Comparison of ENCODE assay signal across 27 cellular contexts in the genomic region with DNA sequence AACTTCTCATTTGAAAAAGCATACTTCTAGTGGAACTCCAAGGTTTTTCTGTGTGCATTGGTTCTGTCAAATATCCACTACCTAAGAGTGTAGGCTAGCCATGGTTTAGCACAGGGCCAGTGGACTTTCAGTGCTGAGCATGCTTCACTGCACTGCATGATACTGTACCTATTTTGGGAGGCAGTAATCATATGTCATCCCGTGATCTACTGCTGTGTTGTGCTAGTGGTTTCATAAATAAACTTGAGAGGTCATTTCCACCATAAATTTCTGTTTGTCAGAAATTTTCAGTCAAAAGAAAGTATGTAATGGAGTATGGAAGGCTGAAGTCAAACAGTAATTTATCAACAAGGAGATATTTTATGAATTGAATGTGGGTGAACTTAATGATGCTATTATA.
DNase-seq lines count a peak whose midpoint lies in the region; ATAC-seq and TF ChIP-seq lines count a peak whose summit lies in the region.
"Had no signal": no experiment of that assay in that cellular context is flagged by ENCODE, and none has a peak within 500 bp of the region (broad histone marks: within the 10 kb centered on the region; RNA-seq: fewer than 3 reads in every experiment).

No MANE protein-coding gene starts in this region.

- DNase-seq in NCI-H1417 (lab: John Stamatoyannopoulos, UW) (peak in 2 of 3 experiments; percentile 0 to 57), NCI-H1417 treated with DMSO at 0.1 percent for 48 hours (lab: John Stamatoyannopoulos, UW) (no peak), trophoblast cell (no peak), mesendoderm (no peak), omental fat pad (ENCODE audit: low spot score) (no peak)
- DNase-seq: activated B cell treated with CpG ODN at 0.5 μM for 24 hours; activated CD4-positive, alpha-beta T cell treated with anti-CD3 and anti-CD28 coated beads, Interleukin-2, amount 50 U/mL, for 48 hours; activated CD8-positive, alpha-beta memory T cell treated with anti-CD3 and anti-CD28 coated beads, Interleukin-2, amount 50 U/mL, for 4 hours; activated naive CD8-positive, alpha-beta T cell treated with anti-CD3 and anti-CD28 coated beads for 36 hours; caudate nucleus; CD4-positive, CD25-positive, alpha-beta regulatory T cell; DMS 273 treated with DMSO at 0.1 percent for 48 hours; glutamatergic neuron; HCEC 1CT; KG1; NCI-H1694; small intestine; stimulated activated CD4-positive, alpha-beta T cell treated with anti-CD3 and anti-CD28 coated beads, Interleukin-2, amount 100 ng/mL, for 24 hours; SW 1271; T1000; upper lobe of right lung had no signal

- no peak overlapping the region for H3K4me2 ChIP-seq in trophoblast cell (ENCODE audit: low read length)
- H3K4me2 ChIP-seq in mesendoderm (ENCODE audit: low read length) = no peak overlapping the region

- H3K36me3 ChIP-seq in trophoblast cell (ENCODE audit: control insufficient read depth in 1 of 2, insufficient read depth in 2 of 2, low read length in 2 of 2) (no peaks in the 10 kb centered on the region), mesendoderm (ENCODE audit: control insufficient read depth, insufficient read depth, low read length) (no peaks in the 10 kb centered on the region)
- H3K36me3 ChIP-seq: ascending aorta, neutrophil, upper lobe of right lung had no signal

- H3K27me3 ChIP-seq in trophoblast cell (ENCODE audit: insufficient read depth, low read length) (no peaks in the 10 kb centered on the region), mesendoderm (ENCODE audit: insufficient read depth, low read length, poor library complexity) (no peaks in the 10 kb centered on the region)
- H3K27me3 ChIP-seq: ascending aorta, neutrophil, upper lobe of right lung had no signal

- H2AFZ ChIP-seq in trophoblast cell (ENCODE audit: insufficient read depth, low read length, poor library complexity) = no peak overlapping the region

- no peak overlapping the region for H4K91ac ChIP-seq in trophoblast cell (ENCODE audit: low read depth, low read length)

- H2BK5ac ChIP-seq in trophoblast cell (ENCODE audit: low read depth, low read length, poor library complexity) = no peak overlapping the region
- no peak overlapping the region for H2BK5ac ChIP-seq in mesendoderm (ENCODE audit: low read length)

- H4K8ac ChIP-seq in trophoblast cell (ENCODE audit: low read depth, low read length) (no peak overlapping the region), mesendoderm (ENCODE audit: low read depth, low read length) (no peak overlapping the region)

- H4K5ac ChIP-seq in mesendoderm (ENCODE audit: low read length) = no peak overlapping the region

- H3K79me1 ChIP-seq in trophoblast cell (ENCODE audit: low read length) (no peaks in the 10 kb centered on the region), mesendoderm (ENCODE audit: low read length) (no peaks in the 10 kb centered on the region)

- no peak overlapping the region for H3K23ac ChIP-seq in trophoblast cell (ENCODE audit: low read length)
- H3K23ac ChIP-seq in mesendoderm (ENCODE audit: low read length) = no peak overlapping the region

- WGBS in trophoblast cell (ENCODE audit: extremely low coverage, insufficient coverage, insufficient read length) = no CpG with 5 or more reads among the region's 1 CpG
- no CpG with 5 or more reads among the region's 1 CpG for WGBS in mesendoderm (ENCODE audit: extremely low coverage, insufficient coverage, low lambda C conversion rate)

- no peak overlapping the region for H3K14ac ChIP-seq in trophoblast cell (ENCODE audit: low read length)

- no peak overlapping the region for H2BK12ac ChIP-seq in trophoblast cell (ENCODE audit: low read length)

- H3K4me3 ChIP-seq in trophoblast cell (ENCODE audit: low read depth, low read length) (no peak overlapping the region), mesendoderm (ENCODE audit: low read length) (no peak overlapping the region)
- H3K4me3 ChIP-seq: ascending aorta, upper lobe of right lung had no signal

- peak; percentile 87 for ATAC-seq in HG03066 (IDR thresholded peaks at IDR 0.05; ENCODE audit: low read depth, unreplicated experiment)
- ATAC-seq in omental fat pad (ENCODE audit: low FRiP score) = no peak
- no peak for ATAC-seq in GM19023 (IDR thresholded peaks at IDR 0.05; ENCODE audit: unreplicated experiment)
- ATAC-seq: upper lobe of right lung had no signal

- H2AK5ac ChIP-seq in trophoblast cell (ENCODE audit: low read length) (no peak overlapping the region), mesendoderm (ENCODE audit: low read length) (no peak overlapping the region)

- no peak overlapping the region for H3K4ac ChIP-seq in trophoblast cell (ENCODE audit: low read depth, low read length)
- H3K4ac ChIP-seq in mesendoderm (ENCODE audit: low read depth, low read length) = no peak overlapping the region

- H4K12ac ChIP-seq in trophoblast cell (ENCODE audit: low read depth, low read length) = no peak overlapping the region

- H3K4me1 ChIP-seq in trophoblast cell (ENCODE audit: control insufficient read depth in 1 of 2, insufficient read depth in 2 of 2, low read length in 2 of 2) = no peaks in the 10 kb centered on the region
- no peaks in the 10 kb centered on the region for H3K4me1 ChIP-seq in mesendoderm (ENCODE audit: control insufficient read depth, low read depth, low read length)
- H3K4me1 ChIP-seq: ascending aorta, upper lobe of right lung had no signal

- H2BK15ac ChIP-seq in mesendoderm (replicated peaks; ENCODE audit: low read depth) = no peak overlapping the region

- no peak overlapping the region for H3K56ac ChIP-seq in mesendoderm (ENCODE audit: low read length)

- H3K9me3 ChIP-seq in trophoblast cell (ENCODE audit: insufficient read depth, low read depth, low read length) = no peaks in the 10 kb centered on the region
- H3K9me3 ChIP-seq: ascending aorta, neutrophil, upper lobe of right lung had no signal

- H2BK120ac ChIP-seq in trophoblast cell (ENCODE audit: insufficient read depth, low read length, poor library complexity) (no peak overlapping the region), mesendoderm (ENCODE audit: low read depth, low read length) (no peak overlapping the region)

- no peaks in the 10 kb centered on the region for H3K79me2 ChIP-seq in trophoblast cell (ENCODE audit: control insufficient read depth, insufficient read depth, low read length, poor library complexity)
- no peaks in the 10 kb centered on the region for H3K79me2 ChIP-seq in mesendoderm (ENCODE audit: control insufficient read depth, insufficient read depth, low read length)

- TF ChIP-seq CTCF in omental fat pad (IDR thresholded peaks at IDR 0.05) = no peak

- H3K27ac ChIP-seq in trophoblast cell (ENCODE audit: low read depth, low read length) (no peak overlapping the region), mesendoderm (ENCODE audit: low read depth, low read length) (no peak overlapping the region)
- H3K27ac ChIP-seq: 22Rv1, ascending aorta, neutrophil, upper lobe of right lung had no signal

- H3K18ac ChIP-seq in trophoblast cell (ENCODE audit: low read length) (no peak overlapping the region), mesendoderm (ENCODE audit: low read length) (no peak overlapping the region)

- H3K9ac ChIP-seq in trophoblast cell (ENCODE audit: low read length) = peak overlapping the region; percentile 79
- no peak overlapping the region for H3K9ac ChIP-seq in mesendoderm (ENCODE audit: low read length)

TF ChIP-seq in PFSK-1, 5 proteins besides CTCF, POLR2A, EP300 and RAD21:
- no peak for TF ChIP-seq SIN3A (IDR thresholded peaks at IDR 0.05; ENCODE audit: borderline replicate concordance, insufficient read depth, low read length)
- TF ChIP-seq, protein P1, sequence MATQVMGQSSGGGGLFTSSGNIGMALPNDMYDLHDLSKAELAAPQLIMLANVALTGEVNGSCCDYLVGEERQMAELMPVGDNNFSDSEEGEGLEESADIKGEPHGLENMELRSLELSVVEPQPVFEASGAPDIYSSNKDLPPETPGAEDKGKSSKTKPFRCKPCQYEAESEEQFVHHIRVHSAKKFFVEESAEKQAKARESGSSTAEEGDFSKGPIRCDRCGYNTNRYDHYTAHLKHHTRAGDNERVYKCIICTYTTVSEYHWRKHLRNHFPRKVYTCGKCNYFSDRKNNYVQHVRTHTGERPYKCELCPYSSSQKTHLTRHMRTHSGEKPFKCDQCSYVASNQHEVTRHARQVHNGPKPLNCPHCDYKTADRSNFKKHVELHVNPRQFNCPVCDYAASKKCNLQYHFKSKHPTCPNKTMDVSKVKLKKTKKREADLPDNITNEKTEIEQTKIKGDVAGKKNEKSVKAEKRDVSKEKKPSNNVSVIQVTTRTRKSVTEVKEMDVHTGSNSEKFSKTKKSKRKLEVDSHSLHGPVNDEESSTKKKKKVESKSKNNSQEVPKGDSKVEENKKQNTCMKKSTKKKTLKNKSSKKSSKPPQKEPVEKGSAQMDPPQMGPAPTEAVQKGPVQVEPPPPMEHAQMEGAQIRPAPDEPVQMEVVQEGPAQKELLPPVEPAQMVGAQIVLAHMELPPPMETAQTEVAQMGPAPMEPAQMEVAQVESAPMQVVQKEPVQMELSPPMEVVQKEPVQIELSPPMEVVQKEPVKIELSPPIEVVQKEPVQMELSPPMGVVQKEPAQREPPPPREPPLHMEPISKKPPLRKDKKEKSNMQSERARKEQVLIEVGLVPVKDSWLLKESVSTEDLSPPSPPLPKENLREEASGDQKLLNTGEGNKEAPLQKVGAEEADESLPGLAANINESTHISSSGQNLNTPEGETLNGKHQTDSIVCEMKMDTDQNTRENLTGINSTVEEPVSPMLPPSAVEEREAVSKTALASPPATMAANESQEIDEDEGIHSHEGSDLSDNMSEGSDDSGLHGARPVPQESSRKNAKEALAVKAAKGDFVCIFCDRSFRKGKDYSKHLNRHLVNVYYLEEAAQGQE (IDR thresholded peaks at IDR 0.05; ENCODE audit: insufficient read depth in 1 of 2, low read depth in 2 of 2, low read length in 2 of 2) = no peak
- TF ChIP-seq FOXP2 (optimal IDR thresholded peaks at IDR 0.05; ENCODE audit: borderline replicate concordance, extremely low read depth, extremely low read length, insufficient read depth) = peak; percentile 51
- no peak for TF ChIP-seq TAF1 (IDR thresholded peaks at IDR 0.05; ENCODE audit: borderline replicate concordance, insufficient read depth, low read length)
- TF ChIP-seq POLR2AphosphoS5 (IDR thresholded peaks at IDR 0.05; ENCODE audit: low read depth, low read length) = no peak

Comparison
In these comparisons a context has a peak if more than half of its experiments do, and no peak if none do; other contexts are left out.
1. DNase-seq: peak in NCI-H1417 (2 of 3); none in NCI-H1417 treated with DMSO at 0.1 percent for 48 hours (single experiment), trophoblast cell (0 of 2), mesendoderm (single experiment) and omental fat pad (single experiment).